ENCODE assay signal across 21 cellular contexts in genomic region chr4:35175487-35175886, GRCh38.
"Had no signal": no experiment of that assay in that cellular context is flagged by ENCODE, and none has a peak within 500 bp of the region (broad histone marks: within the 10 kb centered on the region; RNA-seq: fewer than 3 reads in every experiment).

No MANE protein-coding gene starts in this region.

- ATAC-seq: activated CD8-positive, alpha-beta T cell treated with anti-CD3 and anti-CD28 coated beads for 36 hours; PC-3 had no signal

- H3K36me3 ChIP-seq: ascending aorta, Peyer's patch had no signal

- H3K27ac ChIP-seq: ascending aorta, Peyer's patch, SK-N-MC had no signal

- H3K4me1 ChIP-seq: ascending aorta, Peyer's patch had no signal

- DNase-seq: activated CD4-positive, alpha-beta T cell treated with anti-CD3 and anti-CD28 coated beads, Interleukin-2, amount 10 ng/mL, durations not matched to agents 24 days and 14 days; activated CD4-positive, alpha-beta T cell treated with anti-CD3 and anti-CD28 coated beads, Interleukin-2, amount 50 U/mL, for 4 hours; activated CD8-positive, alpha-beta T cell treated with anti-CD3 and anti-CD28 coated beads for 36 hours; activated gamma-delta T cell; activated naive CD4-positive, alpha-beta T cell treated with Interleukin-2 at 50 U/mL for 16 hours; activated naive CD8-positive, alpha-beta T cell treated with anti-CD3 and anti-CD28 coated beads, Interleukin-2, amount 10 ng/mL, durations not matched to agents 7 days and 5 days; activated T-cell treated with anti-CD3 and anti-CD28 coated beads, Interleukin-2, amount 50 U/mL, for 1 hour; amygdala; NCI-H1105; NCI-H1417 treated with DMSO at 0.1 percent for 48 hours; NCI-H187 treated with DMSO at 0.1 percent for 48 hours; NCI-H345; NCI-H524 treated with DMSO at 0.1 percent for 48 hours; NCI-H748 treated with DMSO at 0.1 percent for 48 hours; NK-92 treated with Interleukin-12 subunit alpha and Interleukin-12 subunit beta, amount 100 ng/mL, for 24 hours; PC-3; Peyer's patch; Right ventricle myocardium superior; RPMI8226 had no signal

- H3K9me3 ChIP-seq: ascending aorta, Peyer's patch had no signal

- H3K4me3 ChIP-seq: ascending aorta, Peyer's patch, SK-N-MC had no signal

- H3K27me3 ChIP-seq: ascending aorta, Peyer's patch had no signal
